1 cellular context compared by ENCODE assay signal in genomic region chr1:178724386-178724733, GRCh38.
TF ChIP-seq lines count a peak whose summit lies in the region.

No MANE protein-coding gene starts in this region.

TF ChIP-seq in H1, 55 proteins besides CTCF, POLR2A, EP300 and RAD21 (continued from another document):
- TF ChIP-seq USF2 (IDR thresholded peaks at IDR 0.05; ENCODE audit: low read length) (no peak), BRCA1 (IDR thresholded peaks at IDR 0.05; ENCODE audit: low read depth, low read length) (no peak), TCF12 (IDR thresholded peaks at IDR 0.05; ENCODE audit: low read depth, low read length) (no peak), BACH1 (IDR thresholded peaks at IDR 0.05; ENCODE audit: low read length) (no peak), ASH2L (IDR thresholded peaks at IDR 0.05; ENCODE audit: low read length) (no peak), EZH2 (IDR thresholded peaks at IDR 0.05; ENCODE audit: low read depth, low read length, severe bottlenecking) (no peak), KDM5A (IDR thresholded peaks at IDR 0.05; ENCODE audit: low read length) (no peak), EGR1 (IDR thresholded peaks at IDR 0.05; ENCODE audit: borderline replicate concordance, low read depth, low read length) (no peak), RXRA (IDR thresholded peaks at IDR 0.05; ENCODE audit: insufficient read depth, low read depth, low read length) (no peak), CHD7 (IDR thresholded peaks at IDR 0.05; ENCODE audit: insufficient replicate concordance, low read length) (no peak), TBP (IDR thresholded peaks at IDR 0.05; ENCODE audit: low read depth, low read length) (no peak)
